ENCODE assay signal across 8 cellular contexts in the genomic region with DNA sequence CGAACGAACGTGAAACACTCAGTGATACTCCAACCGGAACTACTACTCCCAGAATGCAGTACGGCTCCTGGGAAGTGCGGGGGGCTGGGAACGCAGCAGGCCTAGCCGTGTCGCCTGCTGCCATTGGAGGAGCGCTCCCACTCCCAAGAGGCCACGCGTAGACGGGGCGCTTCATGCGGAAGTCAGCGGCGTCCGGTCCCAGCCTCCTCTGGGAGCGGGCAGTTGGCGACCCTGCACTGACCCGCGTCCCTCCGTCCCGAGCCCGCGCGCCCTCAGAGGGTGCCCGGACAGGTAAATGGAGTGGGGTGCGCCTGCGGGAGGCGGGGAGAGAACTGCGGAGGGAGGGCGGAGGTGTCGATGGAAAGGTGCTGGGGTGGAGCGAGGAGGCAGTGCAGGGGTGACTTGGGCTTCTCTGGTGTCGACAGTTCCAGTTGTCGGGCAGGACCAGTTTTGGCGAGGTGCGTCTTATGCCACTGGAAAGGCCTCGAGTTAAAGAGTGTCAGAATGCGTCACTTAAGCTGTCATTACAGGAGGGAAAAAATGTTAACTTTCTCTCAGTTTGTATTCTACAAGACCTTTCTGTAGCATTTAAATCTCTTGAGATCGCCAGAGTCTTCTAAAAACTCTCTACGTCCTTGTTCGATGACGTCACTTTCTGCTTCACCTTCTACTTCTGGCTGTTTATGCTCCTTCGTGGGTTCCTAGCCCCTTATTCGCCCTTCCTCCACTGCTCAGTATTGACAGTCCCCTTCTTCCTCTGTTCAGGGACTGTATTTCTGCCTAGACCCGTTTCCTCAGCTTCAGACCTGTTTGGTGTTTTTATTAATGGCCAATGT. TPM values are rescaled to one million over a fixed set of nuclear protein-coding genes. Genes with fewer than 3 reads are reported as not detected.
DNase-seq lines count a peak whose midpoint lies in the region; ATAC-seq, FAIRE-seq and TF ChIP-seq lines count a peak whose summit lies in the region.

VAMP7 (plus strand) TSS at position 188 of the 836 bp plus-strand sequence. CDS start 8,122 bp downstream, outside the sequence.

- no peak for TF ChIP-seq CTCF in A549 (IDR thresholded peaks at IDR 0.05)
- TF ChIP-seq CTCF in brain microvascular endothelial cell (IDR thresholded peaks at IDR 0.05; ENCODE audit: low read depth, low read length, missing control alignments): no peak

- in situ Hi-C loops in brain microvascular endothelial cell (cut with HindIII; ENCODE audit: low pct_ligation_motif_present, low sequenced_read_pairs): no loop called here

- WGBS in A549 (ENCODE audit: missing lambda C conversion rate): 20% methylated on average over 43 of the region's 48 CpGs

- POLR2A ChIA-PET in A549 (lab: Yijun Ruan, JAX): no interaction called here

- DNase-seq in A549 (ENCODE audit: low read depth in 1 of 2, low spot score in 1 of 2): peak; percentile 56 to 92
- peak; percentile 87 for DNase-seq in NCI-H2107 treated with DMSO at 0.1 percent for 48 hours (lab: John Stamatoyannopoulos, UW; ENCODE audit: unreplicated experiment)
- DNase-seq in UCSD-AML1 (lab: John Stamatoyannopoulos, UW; ENCODE audit: unreplicated experiment): peak; percentile 86
- peak; percentile 84 for DNase-seq in brain microvascular endothelial cell

- no peak for FAIRE-seq in A549 (lab: Jason Lieb, UNC)

- H3K36me3 ChIP-seq in brain microvascular endothelial cell (replicated peaks) (no peaks in the 10 kb centered on the region), iPS-15b (ENCODE audit: control insufficient read depth, insufficient read depth, low read length) (no peaks in the 10 kb centered on the region), skeletal muscle satellite cell (ENCODE audit: insufficient read depth, low read length) (no peaks in the 10 kb centered on the region)

- ATAC-seq in A549 (peak; percentile 100), GM18858 (IDR thresholded peaks at IDR 0.05; ENCODE audit: unreplicated experiment) (peak; percentile 92), HG03066 (IDR thresholded peaks at IDR 0.05; ENCODE audit: low read depth, unreplicated experiment) (peak; percentile 95)

- TF ChIP-seq RAD21 in A549 (conservative IDR thresholded peaks at IDR 0.05 in 1 of 2, IDR thresholded peaks at IDR 0.05 in 1 of 2): no peak

- H3K9me3 ChIP-seq in A549: no peaks in the 10 kb centered on the region
- no peaks in the 10 kb centered on the region for H3K9me3 ChIP-seq in iPS-15b (ENCODE audit: control insufficient read depth, insufficient read depth, low read length)
- no peaks in the 10 kb centered on the region for H3K9me3 ChIP-seq in skeletal muscle satellite cell (replicated peaks; ENCODE audit: low read length)

- H3K27ac ChIP-seq in A549: peak within 1 kb of the TSS; percentile 79 to 88
- H3K27ac ChIP-seq in brain microvascular endothelial cell: peak within 1 kb of the TSS; percentile 68

- H3K4me1 ChIP-seq in A549: peaks cover 4% of the 10 kb centered on the region; the same call in 1 of the 3 replicates
- no peaks in the 10 kb centered on the region for H3K4me1 ChIP-seq in iPS-15b (ENCODE audit: control insufficient read depth, insufficient read depth, low read length)
- peaks cover 3% of the 10 kb centered on the region for H3K4me1 ChIP-seq in skeletal muscle satellite cell (ENCODE audit: control insufficient read depth, insufficient read depth, low read length)

- no peak for TF ChIP-seq EP300 in A549 (IDR thresholded peaks at IDR 0.05)

- H3K27me3 ChIP-seq in brain microvascular endothelial cell (replicated peaks): no peaks in the 10 kb centered on the region
- H3K27me3 ChIP-seq in iPS-15b (ENCODE audit: control insufficient read depth, insufficient read depth, low read length): no peaks in the 10 kb centered on the region
- H3K27me3 ChIP-seq in skeletal muscle satellite cell (ENCODE audit: control insufficient read depth, insufficient read depth, low read length): no peaks in the 10 kb centered on the region

- H3K4me3 ChIP-seq in A549 (peak within 1 kb of the TSS; percentile 65), brain microvascular endothelial cell (ENCODE audit: low read depth, low read length) (peak within 1 kb of the TSS; percentile 80), iPS-15b (ENCODE audit: low read depth, low read length) (peak within 1 kb of the TSS; percentile 88), skeletal muscle satellite cell (ENCODE audit: low read length) (peak within 1 kb of the TSS; percentile 83)

- CTCF ChIA-PET in A549 (lab: Yijun Ruan, JAX): no interaction called here

- H3K4me2 ChIP-seq in A549 (peak within 1 kb of the TSS; percentile 87), skeletal muscle satellite cell (ENCODE audit: low read length) (peak within 1 kb of the TSS; percentile 79)

- peak; percentile 89 for TF ChIP-seq POLR2A in A549 (IDR thresholded peaks at IDR 0.05; ENCODE audit: low read length)

- peak within 1 kb of the TSS; percentile 75 for H3K9ac ChIP-seq in iPS-15b (ENCODE audit: low read depth, low read length)
- peak within 1 kb of the TSS; percentile 84 for H3K9ac ChIP-seq in skeletal muscle satellite cell (ENCODE audit: low read depth, low read length)

TF ChIP-seq in A549, 52 proteins besides CTCF, POLR2A, EP300 and RAD21 (continues in another document):
- TF ChIP-seq FOSB (CRISPR knock-in tag; IDR thresholded peaks at IDR 0.05) (no peak), SMC3 (IDR thresholded peaks at IDR 0.05) (no peak), FOXS1 (CRISPR knock-in tag; IDR thresholded peaks at IDR 0.05) (no peak), MAZ (IDR thresholded peaks at IDR 0.05; ENCODE audit: borderline replicate concordance, low read depth, low read length) (no peak), POLR2AphosphoS2 (conservative IDR thresholded peaks at IDR 0.05; ENCODE audit: low read length) (no peak), RCOR1 (IDR thresholded peaks at IDR 0.05; ENCODE audit: low read depth, low read length) (no peak), NR3C1 (IDR thresholded peaks at IDR 0.05) (no peak), HOXA7 (CRISPR knock-in tag; IDR thresholded peaks at IDR 0.05) (no peak), ZSCAN20 (CRISPR knock-in tag; IDR thresholded peaks at IDR 0.05) (no peak), TFCP2L1 (CRISPR knock-in tag; IDR thresholded peaks at IDR 0.05) (no peak), BCL3 (IDR thresholded peaks at IDR 0.05) (peak; percentile 34; the same call in 1 of the 3 replicates), PHF8 (IDR thresholded peaks at IDR 0.05; ENCODE audit: borderline replicate concordance, low read depth) (peak; percentile 93; the same call in 1 of the 2 replicates), USF2 (IDR thresholded peaks at IDR 0.05) (no peak), RARB (CRISPR knock-in tag; IDR thresholded peaks at IDR 0.05) (no peak), CEBPB (IDR thresholded peaks at IDR 0.05) (no peak), MAFK (IDR thresholded peaks at IDR 0.05; ENCODE audit: partially characterized antibody) (no peak), ATOH8 (CRISPR knock-in tag; IDR thresholded peaks at IDR 0.05; ENCODE audit: low read depth) (no peak), KDM5A (IDR thresholded peaks at IDR 0.05) (no peak), JUN (IDR thresholded peaks at IDR 0.05) (peak; percentile 43 to 62; a peak in 2 of 5 replicates), HOXB13 (CRISPR knock-in tag; IDR thresholded peaks at IDR 0.05; ENCODE audit: low read depth) (no peak)
- TF ChIP-seq, protein P1, sequence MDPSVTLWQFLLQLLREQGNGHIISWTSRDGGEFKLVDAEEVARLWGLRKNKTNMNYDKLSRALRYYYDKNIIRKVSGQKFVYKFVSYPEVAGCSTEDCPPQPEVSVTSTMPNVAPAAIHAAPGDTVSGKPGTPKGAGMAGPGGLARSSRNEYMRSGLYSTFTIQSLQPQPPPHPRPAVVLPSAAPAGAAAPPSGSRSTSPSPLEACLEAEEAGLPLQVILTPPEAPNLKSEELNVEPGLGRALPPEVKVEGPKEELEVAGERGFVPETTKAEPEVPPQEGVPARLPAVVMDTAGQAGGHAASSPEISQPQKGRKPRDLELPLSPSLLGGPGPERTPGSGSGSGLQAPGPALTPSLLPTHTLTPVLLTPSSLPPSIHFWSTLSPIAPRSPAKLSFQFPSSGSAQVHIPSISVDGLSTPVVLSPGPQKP (IDR thresholded peaks at IDR 0.05; ENCODE audit: low read depth, low read length): no peak

RNA-seq across cellular contexts. Expression of gene VAMP7, which starts in this region (rescaled TPM):
- 40.9 and 53.7 TPM in 2 replicates for polyA plus RNA-seq in A549 (2011; rRNA removed)
- 11.4 and 13.1 TPM in 2 replicates for polyA plus RNA-seq in A549 (2012; cell fraction: cytosol; rRNA removed)
- polyA plus RNA-seq in A549 (2012; cell fraction: nucleus; rRNA removed): 3.3 and 4.9 TPM in 2 replicates
- 35.4 to 37.0 TPM (median 36.0 TPM) in 3 replicates for polyA plus RNA-seq in A549 (2017; fragmentation: RNase III; extraction: RNeasy Plus Mini Kit Qiagen cat#74134 plus additional on column Dnase treatment)
- polyA minus RNA-seq in A549 (2011; rRNA and poly(A)+ RNA removed): 19.6 and 20.2 TPM in 2 replicates
- 28.4 and 30.6 TPM in 2 replicates for total RNA-seq in skeletal muscle satellite cell (2012; rRNA removed)

Comparison
In these comparisons a context has a peak if more than half of its experiments do, and no peak if none do; other contexts are left out.
1. Peak in every context shown above with its lines: DNase-seq, ATAC-seq, H3K4me3 ChIP-seq and H3K27ac ChIP-seq.